In genomic region chr20:33874129-33874528, GRCh38 we compare ENCODE assay signal across 27 cellular contexts.
"Had no signal": no experiment of that assay in that cellular context is flagged by ENCODE, and none has a peak within 500 bp of the region (broad histone marks: within the 10 kb centered on the region; RNA-seq: fewer than 3 reads in every experiment).

No MANE protein-coding gene starts in this region.

- H3K27me3 ChIP-seq: breast epithelium, colonic mucosa had no signal

- ATAC-seq: activated T-helper 17 cell treated with anti-CD3 and anti-CD28 coated beads, Interleukin-2, amount 50 U/mL, for 72 hours; SK-N-SH treated with all-trans-retinoic acid at 6 μM for 48 hours; T-helper 17 cell had no signal

- DNase-seq: activated CD4-positive, alpha-beta memory T cell treated with anti-CD3 and anti-CD28 coated beads, Interleukin-2, amount 10 ng/mL, durations not matched to agents 7 days and 5 days; activated CD4-positive, alpha-beta T cell treated with anti-CD3 and anti-CD28 coated beads, Interleukin-2, amount 50 U/mL, for 1 hour; activated CD4-positive, CD25-positive, alpha-beta regulatory T cell; activated gamma-delta T cell treated with Interleukin-2 at 50 U/mL for 16 hours; activated naive CD4-positive, alpha-beta T cell treated with anti-CD3 and anti-CD28 coated beads, Interleukin-2, amount 50 U/mL, for 16 hours; activated T-cell treated with anti-CD3 and anti-CD28 coated beads for 4 hours; activated T-cell treated with anti-CD3 and anti-CD28 coated beads, Interleukin-2, amount 50 U/mL, for 48 hours; aorta; caudate nucleus; colonic mucosa; KG1; MV-4-11; NCI-H1092 treated with DMSO at 0.1 percent for 48 hours; NCI-H1436; NCI-H1694 treated with DMSO at 0.1 percent for 48 hours; NCI-H2029 treated with DMSO at 0.1 percent for 48 hours; NCI-H345; NCI-H524; Right ventricle myocardium superior; SJCRH30; T-helper 17 cell; T1000 had no signal

- H3K36me3 ChIP-seq: breast epithelium, colonic mucosa, SJCRH30 had no signal

- H3K4me1 ChIP-seq: breast epithelium, colonic mucosa, SJCRH30 had no signal

- H3K9me3 ChIP-seq: colonic mucosa had no signal

- FAIRE-seq: TTC549 had no signal

- H3K4me3 ChIP-seq: breast epithelium, colonic mucosa, SJCRH30 had no signal

- H3K27ac ChIP-seq: breast epithelium, colonic mucosa, RWPE1, SJCRH30 had no signal
